25 cellular contexts compared by ENCODE assay signal in genomic region chr12:97609957-97610356, GRCh38.
DNase-seq lines count a peak whose midpoint lies in the region; ATAC-seq, FAIRE-seq and TF ChIP-seq lines count a peak whose summit lies in the region.
"Had no signal": no experiment of that assay in that cellular context is flagged by ENCODE, and none has a peak within 500 bp of the region (broad histone marks: within the 10 kb centered on the region; RNA-seq: fewer than 3 reads in every experiment).

No MANE protein-coding gene starts in this region.

- H3K27ac ChIP-seq in keratinocyte (ENCODE audit: control insufficient read depth, insufficient read depth, low read length), result no peak overlapping the region
- H3K27ac ChIP-seq: HL-60 had no signal

- H3K9me3 ChIP-seq in keratinocyte (ENCODE audit: control insufficient read depth, low read depth, low read length), result no peaks in the 10 kb centered on the region
- H3K9me3 ChIP-seq: SK-N-SH had no signal

- TF ChIP-seq CTCF in WTC11 (IDR thresholded peaks at IDR 0.05) (no peak), keratinocyte (optimal IDR thresholded peaks at IDR 0.05 in 1 of 3, IDR thresholded peaks at IDR 0.05 in 1 of 3, conservative IDR thresholded peaks at IDR 0.05 in 1 of 3; ENCODE audit: extremely low read depth in 1 of 3, insufficient read depth in 2 of 3, low read length in 3 of 3) (no peak)

- H3K36me3 Mint-ChIP-seq in WTC11, result no peaks in the 10 kb centered on the region
- H3K36me3 Mint-ChIP-seq: CD4-positive, alpha-beta memory T cell had no signal

- H3K4me3 ChIP-seq in H7 (ENCODE audit: insufficient read depth, low read depth, low read length) (no peak overlapping the region), keratinocyte (ENCODE audit: control insufficient read depth in 2 of 3, extremely low read depth in 1 of 3, insufficient read depth in 2 of 3, low read depth in 1 of 3, low read length in 3 of 3) (no peak overlapping the region)
- H3K4me3 ChIP-seq: GM12878 had no signal

- no peak overlapping the region for H3K9ac ChIP-seq in keratinocyte (ENCODE audit: control insufficient read depth, extremely low read depth, insufficient read depth, low read length)
- H3K9ac ChIP-seq: SK-N-SH had no signal

- peaks cover 38% of the 10 kb centered on the region for H3K4me1 Mint-ChIP-seq in WTC11

- H3K4me1 ChIP-seq in keratinocyte (ENCODE audit: control insufficient read depth, extremely low read depth, insufficient read depth, low read length), result no peaks in the 10 kb centered on the region

- no peaks in the 10 kb centered on the region for H3K9me1 ChIP-seq in keratinocyte (ENCODE audit: control insufficient read depth, extremely low read depth, insufficient read depth, low read length)

- POLR2A ChIA-PET in WTC11 (lab: Charles Lee), result no interaction called here

- no peak overlapping the region for H3K4me3 Mint-ChIP-seq in WTC11
- H3K4me3 Mint-ChIP-seq: CD4-positive, alpha-beta memory T cell had no signal

- dilution Hi-C loops in keratinocyte (cut with MboI; ENCODE audit: extremely low pct_ligation_motif_present, low sequenced_read_pairs), result no loop called here

- H3K4me2 ChIP-seq in keratinocyte (ENCODE audit: control insufficient read depth, extremely low read depth, insufficient read depth, low read depth, low read length), result no peak overlapping the region
- H3K4me2 ChIP-seq: SK-N-SH had no signal

- H3K79me2 ChIP-seq in keratinocyte (ENCODE audit: control insufficient read depth, insufficient read depth, low read length), result no peaks in the 10 kb centered on the region

- H3K27me3 ChIP-seq in H7 (ENCODE audit: control insufficient read depth, insufficient read depth, low read length) (no peaks in the 10 kb centered on the region), keratinocyte (ENCODE audit: control insufficient read depth, extremely low read depth, insufficient read depth, low read length) (no peaks in the 10 kb centered on the region)

- no peaks in the 10 kb centered on the region for H4K20me1 ChIP-seq in keratinocyte (ENCODE audit: control insufficient read depth, extremely low read depth, insufficient read depth, low read length)

- peak overlapping the region; percentile 17; the same call in 1 of the 2 replicates for H3K27ac Mint-ChIP-seq in WTC11
- H3K27ac Mint-ChIP-seq: CD4-positive, alpha-beta memory T cell had no signal

- FAIRE-seq in keratinocyte (lab: Jason Lieb, UNC), result no peak
- no peak for FAIRE-seq in GM12891 (lab: Jason Lieb, UNC)
- FAIRE-seq: GM12878 had no signal

- H3K27me3 Mint-ChIP-seq in WTC11 (ENCODE audit: low read depth), result peaks cover 7% of the 10 kb centered on the region

- ATAC-seq in WTC11 (peak; percentile 73), GM19452 (IDR thresholded peaks at IDR 0.05; ENCODE audit: unreplicated experiment) (no peak), GM21723 (IDR thresholded peaks at IDR 0.05; ENCODE audit: unreplicated experiment) (no peak)
- ATAC-seq: GM12878 had no signal

- DNase-seq in H7 (peak; percentile 6), WTC11 (ENCODE audit: low spot score) (no peak), keratinocyte (ENCODE audit: low read depth, low spot score) (no peak), GM12891 (ENCODE audit: insufficient read length, low spot score) (no peak)
- no peak for DNase-seq in activated naive CD4-positive, alpha-beta T cell (lab: John Stamatoyannopoulos, UW)
- DNase-seq: C1 segment of cervical spinal cord; CD4-positive, alpha-beta memory T cell; COR-L47; DMS79; EL; GDM1; GOT3; Karpas-422; NCI-H1105 treated with DMSO at 0.1 percent for 48 hours; NCI-H146; NCI-H1930; NCI-H2107; NCI-H524 treated with DMSO at 0.1 percent for 48 hours; NCI-H774; SK-N-SH; SW 1271 had no signal

- CTCF ChIA-PET in WTC11 (lab: Charles Lee), result no interaction called here

- H3K9me3 Mint-ChIP-seq in WTC11, result peaks cover 18% of the 10 kb centered on the region

- H3K36me3 ChIP-seq in H7 (replicated peaks; ENCODE audit: control insufficient read depth, insufficient read depth, low read length) (no peaks in the 10 kb centered on the region), keratinocyte (ENCODE audit: control insufficient read depth in 2 of 2, extremely low read depth in 1 of 2, insufficient read depth in 2 of 2, low read length in 2 of 2) (no peaks in the 10 kb centered on the region)

- no peak for TF ChIP-seq POLR2A in GM12891 (IDR thresholded peaks at IDR 0.05; ENCODE audit: low read depth, low read length)

- peak overlapping the region; percentile 40 for H2AFZ ChIP-seq in keratinocyte (ENCODE audit: control insufficient read depth, low read length)

TF ChIP-seq in WTC11, 78 proteins besides CTCF, POLR2A, EP300 and RAD21 (continues in another document):
- TF ChIP-seq, protein P1, sequence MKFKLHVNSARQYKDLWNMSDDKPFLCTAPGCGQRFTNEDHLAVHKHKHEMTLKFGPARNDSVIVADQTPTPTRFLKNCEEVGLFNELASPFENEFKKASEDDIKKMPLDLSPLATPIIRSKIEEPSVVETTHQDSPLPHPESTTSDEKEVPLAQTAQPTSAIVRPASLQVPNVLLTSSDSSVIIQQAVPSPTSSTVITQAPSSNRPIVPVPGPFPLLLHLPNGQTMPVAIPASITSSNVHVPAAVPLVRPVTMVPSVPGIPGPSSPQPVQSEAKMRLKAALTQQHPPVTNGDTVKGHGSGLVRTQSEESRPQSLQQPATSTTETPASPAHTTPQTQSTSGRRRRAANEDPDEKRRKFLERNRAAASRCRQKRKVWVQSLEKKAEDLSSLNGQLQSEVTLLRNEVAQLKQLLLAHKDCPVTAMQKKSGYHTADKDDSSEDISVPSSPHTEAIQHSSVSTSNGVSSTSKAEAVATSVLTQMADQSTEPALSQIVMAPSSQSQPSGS (CRISPR knock-in tag; IDR thresholded peaks at IDR 0.05; ENCODE audit: borderline replicate concordance, low read depth), result no peak
- no peak for TF ChIP-seq SMAD3 (CRISPR knock-in tag; IDR thresholded peaks at IDR 0.05; ENCODE audit: borderline replicate concordance)
- no peak for TF ChIP-seq CREM (CRISPR knock-in tag; IDR thresholded peaks at IDR 0.05)
- no peak for TF ChIP-seq IRF2 (CRISPR knock-in tag; IDR thresholded peaks at IDR 0.05; ENCODE audit: borderline replicate concordance, low read depth)
- TF ChIP-seq, protein P2, sequence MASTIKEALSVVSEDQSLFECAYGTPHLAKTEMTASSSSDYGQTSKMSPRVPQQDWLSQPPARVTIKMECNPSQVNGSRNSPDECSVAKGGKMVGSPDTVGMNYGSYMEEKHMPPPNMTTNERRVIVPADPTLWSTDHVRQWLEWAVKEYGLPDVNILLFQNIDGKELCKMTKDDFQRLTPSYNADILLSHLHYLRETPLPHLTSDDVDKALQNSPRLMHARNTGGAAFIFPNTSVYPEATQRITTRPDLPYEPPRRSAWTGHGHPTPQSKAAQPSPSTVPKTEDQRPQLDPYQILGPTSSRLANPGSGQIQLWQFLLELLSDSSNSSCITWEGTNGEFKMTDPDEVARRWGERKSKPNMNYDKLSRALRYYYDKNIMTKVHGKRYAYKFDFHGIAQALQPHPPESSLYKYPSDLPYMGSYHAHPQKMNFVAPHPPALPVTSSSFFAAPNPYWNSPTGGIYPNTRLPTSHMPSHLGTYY (CRISPR knock-in tag; IDR thresholded peaks at IDR 0.05), result no peak
- no peak for TF ChIP-seq ZNF671 (CRISPR knock-in tag; IDR thresholded peaks at IDR 0.05)
- no peak for TF ChIP-seq FOXP1 (CRISPR knock-in tag; IDR thresholded peaks at IDR 0.05; ENCODE audit: borderline replicate concordance)

TF ChIP-seq in GM12891, 5 proteins besides CTCF, POLR2A, EP300 and RAD21:
- no peak for TF ChIP-seq POU2F2 (IDR thresholded peaks at IDR 0.05; ENCODE audit: low read depth, low read length)
- no peak for TF ChIP-seq SPI1 (IDR thresholded peaks at IDR 0.05; ENCODE audit: low read depth, low read length)
- no peak for TF ChIP-seq TAF1 (IDR thresholded peaks at IDR 0.05; ENCODE audit: low read depth, low read length)
- TF ChIP-seq POLR2AphosphoS5 (IDR thresholded peaks at IDR 0.05; ENCODE audit: low read depth, low read length), result no peak
- no peak for TF ChIP-seq PAX5 (IDR thresholded peaks at IDR 0.05; ENCODE audit: insufficient read depth, low read length, severe bottlenecking)
